1 cellular context compared by ENCODE assay signal in genomic region chr21:39612233-39613028, GRCh38.
TF ChIP-seq lines count a peak whose summit lies in the region.

Gene B3GALT5 (plus strand): TSS chr21:39612940. CDS start chr21:39660560, 47,620 bp downstream.

TF ChIP-seq in SK-N-SH treated with all-trans-retinoic acid at 6 μM for 48 hours, 23 proteins besides CTCF, POLR2A, EP300 and RAD21 (continued from another document):
- TF ChIP-seq POU6F1 (CRISPR knock-in tag; IDR thresholded peaks at IDR 0.05; ENCODE audit: borderline replicate concordance, low read depth), result no peak
- TF ChIP-seq OSR1 (CRISPR knock-in tag; IDR thresholded peaks at IDR 0.05), result no peak
- TF ChIP-seq GLIS3 (CRISPR knock-in tag; IDR thresholded peaks at IDR 0.05), result no peak
TF ChIP-seq in SK-N-SH treated with all-trans-retinoic acid at 6 μM for 48 hours: peak in this region for 0.
